Comparison of ENCODE assay signal across 11 cellular contexts in genomic region chr19:41997851-41998229, GRCh38. TPM values are rescaled to one million over a fixed set of nuclear protein-coding genes. Genes with fewer than 3 reads are reported as not detected.
DNase-seq lines count a peak whose midpoint lies in the region; ATAC-seq lines count a peak whose summit lies in the region.
"Had no signal": no experiment of that assay in that cellular context is flagged by ENCODE, and none has a peak within 500 bp of the region (broad histone marks: within the 10 kb centered on the region; RNA-seq: fewer than 3 reads in every experiment).

No MANE protein-coding gene starts in this region.

- peaks cover 48% of the 10 kb centered on the region for H3K4me1 Mint-ChIP-seq in activated T-cell treated with anti-CD3 and anti-CD28 coated beads, Interleukin-2, amount 50 U/mL, for 72 hours (ENCODE audit: low read depth)
- H3K4me1 Mint-ChIP-seq in activated T-helper 1 cell treated with anti-CD3 and anti-CD28 coated beads, Interleukin-12 subunit alpha, Interleukin-12 subunit beta, Interleukin-2, Interleukin-4 antibody, amounts not matched to agents 30 ng/mL and 10 ng/mL and 1 ng/mL, durations not matched to agents 14 hours and 24 hours and 36 hours (ENCODE audit: low read depth), result peaks cover 28% of the 10 kb centered on the region

- H3K27ac ChIP-seq in rectal smooth muscle tissue (ENCODE audit: low read depth, low read length), result no peak overlapping the region
- H3K27ac ChIP-seq: GM23248 had no signal

- no peak overlapping the region for H3K9ac ChIP-seq in rectal smooth muscle tissue (ENCODE audit: low read length)
- H3K9ac ChIP-seq: GM23248 had no signal

- H3K27me3 ChIP-seq in rectal smooth muscle tissue (ENCODE audit: control insufficient read depth, insufficient read depth, low read length), result peaks cover 45% of the 10 kb centered on the region

- H3K4me3 ChIP-seq in rectal smooth muscle tissue (ENCODE audit: low read length), result peak overlapping the region; percentile 14

- peak overlapping the region; percentile 32 to 77 for H3K4me3 Mint-ChIP-seq in activated T-cell treated with anti-CD3 and anti-CD28 coated beads, Interleukin-2, amount 50 U/mL, for 72 hours
- peak overlapping the region; percentile 13 for H3K4me3 Mint-ChIP-seq in activated T-helper 1 cell treated with anti-CD3 and anti-CD28 coated beads, Interleukin-12 subunit alpha, Interleukin-12 subunit beta, Interleukin-2, Interleukin-4 antibody, amounts not matched to agents 30 ng/mL and 10 ng/mL and 1 ng/mL, durations not matched to agents 14 hours and 24 hours and 36 hours
- H3K4me3 Mint-ChIP-seq: central memory CD8-positive, alpha-beta T cell had no signal

- no peaks in the 10 kb centered on the region for H3K4me1 ChIP-seq in rectal smooth muscle tissue (ENCODE audit: control insufficient read depth, insufficient read depth, low read length)

- intact Hi-C loops in activated T-helper 1 cell treated with anti-CD3 and anti-CD28 coated beads, Interleukin-12 subunit alpha, Interleukin-12 subunit beta, Interleukin-2, Interleukin-4 antibody, amounts not matched to agents 30 ng/mL and 10 ng/mL and 1 ng/mL, durations not matched to agents 14 hours and 24 hours and 36 hours (cut with micrococcal nuclease), result loop anchor here (1.0 to 2.0 kb wide), 2 partner anchors 37 to 39 kb away; partner anchors contain the start of gene RABAC1

- DNase-seq in activated T-cell treated with anti-CD3 and anti-CD28 coated beads, Interleukin-2, amount 50 U/mL, for 72 hours, result peak in 1 of 2 donors; percentile 24
- no peak for DNase-seq in activated T-cell treated with anti-CD3 and anti-CD28 coated beads, Interleukin-2, amount 50 U/mL, for 1 hour
- DNase-seq in NCI-H146 (lab: John Stamatoyannopoulos, UW) (peak; percentile 61), KG1 (lab: John Stamatoyannopoulos, UW) (no peak), DMS114 treated with DMSO at 0.1 percent for 48 hours (lab: John Stamatoyannopoulos, UW; ENCODE audit: unreplicated experiment) (no peak)
- no peak for DNase-seq in activated T-helper 1 cell treated with anti-CD3 and anti-CD28 coated beads, Interleukin-12 subunit alpha, Interleukin-12 subunit beta, Interleukin-2, Interleukin-4 antibody, amounts not matched to agents 30 ng/mL and 10 ng/mL and 1 ng/mL, durations not matched to agents 14 hours and 24 hours and 36 hours (ENCODE audit: low spot score)

- H3K27ac Mint-ChIP-seq in activated T-cell treated with anti-CD3 and anti-CD28 coated beads, Interleukin-2, amount 50 U/mL, for 72 hours, result no peak overlapping the region
- no peak overlapping the region for H3K27ac Mint-ChIP-seq in activated T-helper 1 cell treated with anti-CD3 and anti-CD28 coated beads, Interleukin-12 subunit alpha, Interleukin-12 subunit beta, Interleukin-2, Interleukin-4 antibody, amounts not matched to agents 30 ng/mL and 10 ng/mL and 1 ng/mL, durations not matched to agents 14 hours and 24 hours and 36 hours

- no peaks in the 10 kb centered on the region for H3K36me3 ChIP-seq in rectal smooth muscle tissue (ENCODE audit: control insufficient read depth, insufficient read depth, low read length)

- no peak for ATAC-seq in activated T-cell treated with anti-CD3 and anti-CD28 coated beads, Interleukin-2, amount 50 U/mL, for 72 hours (replicated peaks in 1 of 2)
- ATAC-seq in GM18519 (IDR thresholded peaks at IDR 0.05; ENCODE audit: low FRiP score, unreplicated experiment), result no peak

- H3K27me3 Mint-ChIP-seq in activated T-cell treated with anti-CD3 and anti-CD28 coated beads, Interleukin-2, amount 50 U/mL, for 72 hours (ENCODE audit: low read depth), result peaks cover 77% of the 10 kb centered on the region
- H3K27me3 Mint-ChIP-seq in activated T-helper 1 cell treated with anti-CD3 and anti-CD28 coated beads, Interleukin-12 subunit alpha, Interleukin-12 subunit beta, Interleukin-2, Interleukin-4 antibody, amounts not matched to agents 30 ng/mL and 10 ng/mL and 1 ng/mL, durations not matched to agents 14 hours and 24 hours and 36 hours (ENCODE audit: insufficient read depth), result peaks cover 56% of the 10 kb centered on the region

- peaks cover 0 to 2% of the 10 kb centered on the region in 2 donors for H3K36me3 Mint-ChIP-seq in activated T-cell treated with anti-CD3 and anti-CD28 coated beads, Interleukin-2, amount 50 U/mL, for 72 hours (ENCODE audit: insufficient read depth in 2 of 2)
- peaks cover 3% of the 10 kb centered on the region for H3K36me3 Mint-ChIP-seq in activated T-helper 1 cell treated with anti-CD3 and anti-CD28 coated beads, Interleukin-12 subunit alpha, Interleukin-12 subunit beta, Interleukin-2, Interleukin-4 antibody, amounts not matched to agents 30 ng/mL and 10 ng/mL and 1 ng/mL, durations not matched to agents 14 hours and 24 hours and 36 hours (ENCODE audit: low read depth)

- no peaks in the 10 kb centered on the region for H3K9me3 Mint-ChIP-seq in activated T-cell treated with anti-CD3 and anti-CD28 coated beads, Interleukin-2, amount 50 U/mL, for 72 hours
- no peaks in the 10 kb centered on the region for H3K9me3 Mint-ChIP-seq in activated T-helper 1 cell treated with anti-CD3 and anti-CD28 coated beads, Interleukin-12 subunit alpha, Interleukin-12 subunit beta, Interleukin-2, Interleukin-4 antibody, amounts not matched to agents 30 ng/mL and 10 ng/mL and 1 ng/mL, durations not matched to agents 14 hours and 24 hours and 36 hours
- H3K9me3 Mint-ChIP-seq: central memory CD8-positive, alpha-beta T cell had no signal

RNA-seq across cellular contexts. Expression of gene ATP1A3, which starts 3.8 kb away (rescaled TPM):
- 1 to 10 TPM; 4.3 to 6.2 TPM for total RNA-seq in activated T-cell treated with anti-CD3 and anti-CD28 coated beads, Interleukin-2, amount 50 U/mL, for 72 hours
- 0.93 and 1.4 TPM in 2 replicates for total RNA-seq in activated T-helper 1 cell treated with anti-CD3 and anti-CD28 coated beads, Interleukin-12 subunit alpha, Interleukin-12 subunit beta, Interleukin-2, Interleukin-4 antibody, amounts not matched to agents 30 ng/mL and 10 ng/mL and 1 ng/mL, durations not matched to agents 14 hours and 24 hours and 36 hours
- total RNA-seq: osteocyte had no signal

RNA-seq across cellular contexts. Expression of gene RABAC1, which starts 38.7 kb away (rescaled TPM):
- total RNA-seq in activated T-cell treated with anti-CD3 and anti-CD28 coated beads, Interleukin-2, amount 50 U/mL, for 72 hours, result 10 to 100 TPM; 64.5 to 81.0 TPM
- 36.2 and 41.3 TPM in 2 replicates for total RNA-seq in activated T-helper 1 cell treated with anti-CD3 and anti-CD28 coated beads, Interleukin-12 subunit alpha, Interleukin-12 subunit beta, Interleukin-2, Interleukin-4 antibody, amounts not matched to agents 30 ng/mL and 10 ng/mL and 1 ng/mL, durations not matched to agents 14 hours and 24 hours and 36 hours
